Comparison of ENCODE assay signal across 2 cellular contexts in genomic region chr7:13774976-13775375, GRCh38.
A peak's percentile ranks its signal among the peaks of the same experiment; 100 is the strongest.
TF ChIP-seq lines count a peak whose summit lies in the region.

No MANE protein-coding gene starts in this region.

TF ChIP-seq in IMR-90, 13 proteins besides CTCF, POLR2A, EP300 and RAD21:
- TF ChIP-seq RCOR1 (IDR thresholded peaks at IDR 0.05; ENCODE audit: insufficient replicate concordance, low read length) (no peak), MAFK (IDR thresholded peaks at IDR 0.05; ENCODE audit: low read depth, low read length) (peak; percentile 27), FOS (IDR thresholded peaks at IDR 0.05; ENCODE audit: low read depth, low read length) (no peak)

TF ChIP-seq in K562, 482 proteins besides CTCF, POLR2A, EP300 and RAD21:
- TF ChIP-seq ZNF316 (IDR thresholded peaks at IDR 0.05): peak; percentile 58
- 0 out of 2 replicates have a peak, but pooled peaks have one; percentile 3 for TF ChIP-seq MAFF (IDR thresholded peaks at IDR 0.05; ENCODE audit: low read length)
- no peak for TF ChIP-seq KAT7 (CRISPR knock-in tag; IDR thresholded peaks at IDR 0.05; ENCODE audit: borderline replicate concordance)
- no peak for TF ChIP-seq SRF (CRISPR knock-in tag; IDR thresholded peaks at IDR 0.05)
- peak; percentile 66 for TF ChIP-seq MAFG (tag; conservative IDR thresholded peaks at IDR 0.05)
TF ChIP-seq in K562: peak in this region for 3.
